Comparison of ENCODE assay signal across 1 cellular context in genomic region chr2:73069041-73069854, GRCh38.
TF ChIP-seq lines count a peak whose summit lies in the region.

No MANE protein-coding gene starts in this region.

TF ChIP-seq in A549, 52 proteins besides CTCF, POLR2A, EP300 and RAD21 (continued from another document):
- no peak for TF ChIP-seq E2F6 (IDR thresholded peaks at IDR 0.05; ENCODE audit: borderline replicate concordance, low read depth)
- TF ChIP-seq KDM1A (IDR thresholded peaks at IDR 0.05; ENCODE audit: low read depth): no peak
- no peak for TF ChIP-seq HMGXB4 (CRISPR knock-in tag; IDR thresholded peaks at IDR 0.05; ENCODE audit: borderline replicate concordance)
